Comparison of ENCODE assay signal across 16 cellular contexts in the genomic region with DNA sequence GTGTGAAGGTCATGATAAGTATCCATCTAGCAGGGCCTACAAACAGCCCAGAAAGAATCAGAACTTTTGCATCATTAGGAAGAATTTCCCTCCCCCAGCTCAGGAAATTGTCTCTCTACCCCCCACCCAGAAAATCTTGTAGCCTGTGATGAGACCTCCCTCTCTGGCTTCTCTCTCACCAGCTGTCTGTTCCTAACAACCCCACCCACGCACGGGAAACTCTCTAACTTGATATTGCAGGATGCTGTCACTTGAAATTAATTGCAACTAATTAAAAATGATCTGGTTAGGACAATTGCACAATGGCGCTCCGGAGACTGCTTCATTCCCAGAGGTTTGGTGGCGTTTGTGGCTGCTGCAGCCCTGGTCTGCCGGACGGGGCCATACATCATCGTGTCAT.
DNase-seq lines count a peak whose midpoint lies in the region; ATAC-seq lines count a peak whose summit lies in the region.
"Had no signal": no experiment of that assay in that cellular context is flagged by ENCODE, and none has a peak within 500 bp of the region (broad histone marks: within the 10 kb centered on the region; RNA-seq: fewer than 3 reads in every experiment).

No MANE protein-coding gene starts in this region.

- DNase-seq in NCI-H146 (lab: John Stamatoyannopoulos, UW) (peak; percentile 10), NCI-H146 treated with DMSO at 0.1 percent for 48 hours (lab: John Stamatoyannopoulos, UW; ENCODE audit: unreplicated experiment) (no peak), NOMO-1 (lab: John Stamatoyannopoulos, UW; ENCODE audit: unreplicated experiment in 2 of 2) (peak; percentile 66 to 77), left kidney (ENCODE audit: low read depth, low spot score) (peak; percentile 96), NCI-H2171 (lab: John Stamatoyannopoulos, UW) (no peak)
- DNase-seq in stimulated activated CD4-positive, alpha-beta T cell treated with anti-CD3 and anti-CD28 coated beads, Interleukin-2, amount 100 ng/mL, for 48 hours: no peak
- DNase-seq: CD4-positive, CD25-positive, alpha-beta regulatory T cell; DMS53; H7; IMR-90; NCI-H1694 treated with DMSO at 0.1 percent for 48 hours; NCI-H524; NK-92 treated with Interleukin-12 subunit alpha and Interleukin-12 subunit beta, amount 100 ng/mL, for 24 hours; T-cell had no signal

- ATAC-seq in HG03135 (IDR thresholded peaks at IDR 0.05; ENCODE audit: unreplicated experiment) (no peak), HG02588 (IDR thresholded peaks at IDR 0.05; ENCODE audit: unreplicated experiment) (no peak)
- ATAC-seq: T-cell had no signal

Comparison
In these comparisons a context has a peak if more than half of its experiments do, and no peak if none do; other contexts are left out.
1. DNase-seq: peak in NCI-H146 (single experiment), NOMO-1 (2 of 2) and left kidney (single experiment); none in NCI-H146 treated with DMSO at 0.1 percent for 48 hours (single experiment), stimulated activated CD4-positive, alpha-beta T cell treated with anti-CD3 and anti-CD28 coated beads, Interleukin-2, amount 100 ng/mL, for 48 hours (0 of 2) and NCI-H2171 (single experiment).